Comparison of ENCODE assay signal across 14 cellular contexts in the genomic region with DNA sequence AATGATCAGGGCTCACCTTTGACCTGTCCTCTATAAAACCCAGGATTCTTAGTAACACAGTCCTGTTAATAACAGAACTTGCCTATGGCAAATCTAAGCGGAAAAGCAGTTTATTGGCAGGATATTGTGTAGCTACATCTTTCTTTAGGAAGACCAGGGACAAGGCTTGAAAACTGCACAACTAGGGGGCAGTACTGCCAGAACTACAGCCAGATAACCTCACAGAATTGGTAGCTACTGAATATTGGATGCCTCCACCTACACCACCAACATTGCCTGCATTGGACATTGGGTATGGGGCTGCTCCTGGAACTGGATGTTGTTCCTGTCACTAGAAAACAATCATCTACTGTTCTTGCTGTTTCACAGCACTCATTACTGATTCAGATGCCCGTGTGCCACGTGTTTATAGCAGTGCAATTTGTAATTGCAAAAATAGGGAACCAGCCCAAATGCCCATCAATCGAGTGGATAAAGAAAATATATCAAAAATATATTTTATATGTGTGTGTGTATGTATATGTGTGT. TPM values are rescaled to one million over a fixed set of nuclear protein-coding genes. Genes with fewer than 3 reads are reported as not detected.
DNase-seq lines count a peak whose midpoint lies in the region; ATAC-seq and TF ChIP-seq lines count a peak whose summit lies in the region.
"Had no signal": no experiment of that assay in that cellular context is flagged by ENCODE, and none has a peak within 500 bp of the region (broad histone marks: within the 10 kb centered on the region; RNA-seq: fewer than 3 reads in every experiment).

No MANE protein-coding gene starts in this region.

- no peak overlapping the region for H2BK5ac ChIP-seq in mesendoderm (ENCODE audit: low read length)

- no peak overlapping the region for H3K27ac ChIP-seq in mesendoderm (ENCODE audit: low read depth, low read length)
- H3K27ac ChIP-seq in gastroesophageal sphincter, result no peak overlapping the region
- H3K27ac ChIP-seq: gastrocnemius medialis, HL-60 had no signal

- no peak for TF ChIP-seq POLR2A in gastroesophageal sphincter (IDR thresholded peaks at IDR 0.05)

- no peak overlapping the region for H3K4ac ChIP-seq in mesendoderm (ENCODE audit: low read depth, low read length)

- no peak overlapping the region for H2AK5ac ChIP-seq in mesendoderm (ENCODE audit: low read length)

- peak; percentile 2 for DNase-seq in Daoy (ENCODE audit: low read depth)
- DNase-seq in choroid plexus epithelial cell (ENCODE audit: low read depth), result peak; percentile 2
- DNase-seq in mesendoderm, result peak; percentile 6
- no peak for DNase-seq in NCI-H2029 treated with DMSO at 0.1 percent for 48 hours (lab: John Stamatoyannopoulos, UW)
- DNase-seq: activated CD4-positive, alpha-beta T cell treated with anti-CD3 and anti-CD28 coated beads for 1 hour; activated naive CD8-positive, alpha-beta T cell treated with anti-CD3 and anti-CD28 coated beads, Interleukin-2, amount 10 ng/mL, durations not matched to agents 7 days and 5 days; gastrocnemius medialis; kidney glomerular epithelial cell; naive B cell had no signal

- H3K4me3 ChIP-seq in Loucy (ENCODE audit: low read length, poor library complexity, severe bottlenecking), result no peak overlapping the region
- H3K4me3 ChIP-seq in choroid plexus epithelial cell (ENCODE audit: low read depth, low read length), result no peak overlapping the region
- no peak overlapping the region for H3K4me3 ChIP-seq in mesendoderm (ENCODE audit: low read length)
- no peak overlapping the region for H3K4me3 ChIP-seq in gastroesophageal sphincter
- H3K4me3 ChIP-seq: gastrocnemius medialis had no signal

- no peak for TF ChIP-seq EP300 in gastroesophageal sphincter (IDR thresholded peaks at IDR 0.05)

- H3K4me2 ChIP-seq in Loucy (ENCODE audit: low read depth, low read length, poor library complexity, severe bottlenecking) (no peak overlapping the region), mesendoderm (ENCODE audit: low read length) (no peak overlapping the region)

- H2BK120ac ChIP-seq in mesendoderm (ENCODE audit: low read depth, low read length), result no peak overlapping the region

- H3K79me2 ChIP-seq in Loucy (ENCODE audit: insufficient read depth, low read length) (no peaks in the 10 kb centered on the region), mesendoderm (ENCODE audit: control insufficient read depth, insufficient read depth, low read length) (no peaks in the 10 kb centered on the region)

- no peak overlapping the region for H4K5ac ChIP-seq in mesendoderm (ENCODE audit: low read length)

- H3K36me3 ChIP-seq in Loucy (ENCODE audit: insufficient read depth, low read length) (no peaks in the 10 kb centered on the region), mesendoderm (ENCODE audit: control insufficient read depth, insufficient read depth, low read length) (no peaks in the 10 kb centered on the region), gastroesophageal sphincter (no peaks in the 10 kb centered on the region)
- H3K36me3 ChIP-seq: gastrocnemius medialis had no signal

- H2BK15ac ChIP-seq in mesendoderm (replicated peaks; ENCODE audit: low read depth), result no peak overlapping the region

- no peaks in the 10 kb centered on the region for H3K9me3 ChIP-seq in Loucy (ENCODE audit: insufficient read depth, low read depth, low read length)
- no peaks in the 10 kb centered on the region for H3K9me3 ChIP-seq in gastroesophageal sphincter
- H3K9me3 ChIP-seq: gastrocnemius medialis had no signal

- no peak overlapping the region for H2AFZ ChIP-seq in Loucy (ENCODE audit: low read length)

- 0 out of 2 replicates have a peak, but pooled peaks have one; percentile 22 for TF ChIP-seq CTCF in Loucy (conservative IDR thresholded peaks at IDR 0.05; ENCODE audit: low read length)
- peak; percentile 18 for TF ChIP-seq CTCF in choroid plexus epithelial cell (conservative IDR thresholded peaks at IDR 0.05; ENCODE audit: low read depth, low read length)
- no peak for TF ChIP-seq CTCF in gastroesophageal sphincter (IDR thresholded peaks at IDR 0.05)

- H3F3A ChIP-seq in Loucy (ENCODE audit: low read depth), result no peaks in the 10 kb centered on the region

- H3K23ac ChIP-seq in mesendoderm (ENCODE audit: low read length), result no peak overlapping the region

- H3K56ac ChIP-seq in mesendoderm (ENCODE audit: low read length), result no peak overlapping the region

- WGBS in mesendoderm (ENCODE audit: extremely low coverage, insufficient coverage, low lambda C conversion rate), result no CpG with 5 or more reads among the region's 4 CpGs
- 100% methylated on average over 1 to 2 of the region's 4 CpGs for WGBS in gastroesophageal sphincter (ENCODE audit: low coverage in 1 of 2), 2 donors

- H3K27me3 ChIP-seq in Loucy (ENCODE audit: insufficient read depth, low read length, poor library complexity, severe bottlenecking) (no peaks in the 10 kb centered on the region), mesendoderm (ENCODE audit: insufficient read depth, low read length, poor library complexity) (no peaks in the 10 kb centered on the region), gastroesophageal sphincter (no peaks in the 10 kb centered on the region)

- no peaks in the 10 kb centered on the region for H3K79me1 ChIP-seq in mesendoderm (ENCODE audit: low read length)

- no peaks in the 10 kb centered on the region for H3K9me2 ChIP-seq in Loucy (replicated peaks; ENCODE audit: low read depth, low read length)

- no peaks in the 10 kb centered on the region for H4K20me1 ChIP-seq in Loucy (ENCODE audit: insufficient read depth, low read length, poor library complexity, severe bottlenecking)

- H3K9ac ChIP-seq in Loucy (ENCODE audit: low read depth, low read length, poor library complexity, severe bottlenecking), result no peak overlapping the region
- no peak overlapping the region for H3K9ac ChIP-seq in mesendoderm (ENCODE audit: low read length)

- H4K8ac ChIP-seq in mesendoderm (ENCODE audit: low read depth, low read length), result no peak overlapping the region

- H3K4me1 ChIP-seq in Loucy (ENCODE audit: insufficient read depth, low read length, poor library complexity, severe bottlenecking) (no peaks in the 10 kb centered on the region), mesendoderm (ENCODE audit: control insufficient read depth, low read depth, low read length) (no peaks in the 10 kb centered on the region), gastroesophageal sphincter (no peaks in the 10 kb centered on the region)
- H3K4me1 ChIP-seq: gastrocnemius medialis had no signal

- H3K18ac ChIP-seq in mesendoderm (ENCODE audit: low read length), result no peak overlapping the region

- ATAC-seq in gastroesophageal sphincter (no peak), HG02870 (IDR thresholded peaks at IDR 0.05; ENCODE audit: unreplicated experiment) (no peak), GM21717 (IDR thresholded peaks at IDR 0.05; ENCODE audit: unreplicated experiment) (no peak)
- ATAC-seq: gastrocnemius medialis had no signal

RNA-seq across cellular contexts. Expression of a gene that starts 47.4 kb away (rescaled TPM):
- total RNA-seq in Daoy (2014; rRNA removed; shearing (Covaris generic)), result 0.97 and 5.6 TPM in 2 replicates
- polyA plus RNA-seq in mesendoderm (2013, experiment 1 of 2), result 0.87 TPM
- 0.70 TPM for polyA plus RNA-seq in mesendoderm (2013, experiment 2 of 2)
- 10 to 100 TPM; 19.8 to 39.8 (median 24.9) TPM for total RNA-seq in gastroesophageal sphincter

Comparison
In these comparisons a context has a peak if more than half of its experiments do, and no peak if none do; other contexts are left out.
1. CTCF ChIP-seq: peak in Loucy (single experiment) and choroid plexus epithelial cell (single experiment); none in gastroesophageal sphincter (0 of 4).